31 cellular contexts compared by ENCODE assay signal in the genomic region with DNA sequence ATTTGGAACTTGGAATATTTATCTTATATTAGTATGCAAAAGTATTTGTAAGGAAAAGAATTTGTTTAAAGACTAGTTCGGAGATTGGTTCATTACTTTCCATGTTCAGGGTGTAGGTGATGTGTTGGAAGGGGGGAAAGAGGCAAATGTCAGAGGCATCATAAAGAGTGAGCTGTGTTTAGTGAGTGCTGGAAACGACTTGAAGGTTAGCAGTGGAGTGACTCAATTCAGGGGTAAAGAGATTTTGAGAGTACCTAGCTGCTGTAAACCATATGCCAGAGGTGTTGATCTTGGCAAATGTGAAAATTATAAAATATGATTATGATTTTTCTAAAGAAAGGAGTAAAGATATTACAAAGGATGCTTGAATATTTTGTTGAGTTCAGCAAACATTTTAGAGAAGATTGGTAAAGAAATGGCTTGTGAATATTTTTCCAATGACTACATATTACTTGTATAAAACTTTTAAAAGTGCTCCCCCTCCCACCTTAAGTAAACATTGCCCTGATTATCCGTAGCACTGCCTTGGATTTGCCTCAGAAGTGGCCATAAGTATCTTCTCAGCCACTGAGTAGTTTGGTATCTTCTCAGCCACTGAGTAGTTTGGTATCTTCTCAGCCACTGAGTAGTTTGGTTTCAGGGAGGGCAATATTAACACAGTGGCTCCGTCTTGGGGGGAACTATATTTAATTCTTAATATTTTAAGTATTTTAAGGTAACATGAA. TPM values are rescaled to one million over a fixed set of nuclear protein-coding genes. Genes with fewer than 3 reads are reported as not detected.
DNase-seq lines count a peak whose midpoint lies in the region; ATAC-seq and TF ChIP-seq lines count a peak whose summit lies in the region.
"Had no signal": no experiment of that assay in that cellular context is flagged by ENCODE, and none has a peak within 500 bp of the region (broad histone marks: within the 10 kb centered on the region; RNA-seq: fewer than 3 reads in every experiment).

No MANE protein-coding gene starts in this region.

- DNase-seq in activated T-cell treated with anti-CD3 and anti-CD28 coated beads, Interleukin-2, amount 50 U/mL, for 72 hours = no peak
- DNase-seq in activated T-cell treated with anti-CD3 and anti-CD28 coated beads, Interleukin-2, amount 50 U/mL, for 1 hour = no peak
- DNase-seq in RWPE2 (ENCODE audit: low spot score) = no peak
- DNase-seq in stimulated activated naive CD8-positive, alpha-beta T cell treated with anti-CD3 and anti-CD28 coated beads, Interleukin-15, Interleukin-2, amounts not matched to agents 100 U/mL and 50 U/mL, for 24 hours = no peak
- DNase-seq in effector memory CD8-positive, alpha-beta T cell = no peak
- no peak for DNase-seq in NCI-H2081 (lab: John Stamatoyannopoulos, UW)
- DNase-seq: activated CD4-positive, alpha-beta T cell treated with anti-CD3 and anti-CD28 coated beads, Interleukin-2, amount 50 U/mL, for 1 hour; activated naive CD4-positive, alpha-beta T cell treated with anti-CD3 and anti-CD28 coated beads, Interleukin-2, amount 10 ng/mL, durations not matched to agents 7 days and 5 days; amygdala; CD4-positive, alpha-beta T cell; H7; hypothalamus; immature natural killer cell; KG1; left cardiac atrium; mammary epithelial cell; NCI-H1417 treated with DMSO at 0.1 percent for 48 hours; NCI-H2081 treated with DMSO at 0.1 percent for 48 hours; NCI-H2227 treated with DMSO at 0.1 percent for 48 hours; NCI-H526 treated with DMSO at 0.1 percent for 48 hours; Peyer's patch; retina; SHP77 treated with DMSO at 0.1 percent for 48 hours; SW 1271; T-helper 9 cell had no signal

- no peaks in the 10 kb centered on the region for H3K9me3 ChIP-seq in RWPE2 (ENCODE audit: severe bottlenecking)
- H3K9me3 ChIP-seq: Peyer's patch, suprapubic skin had no signal

- no peak overlapping the region for H3K27ac Mint-ChIP-seq in activated T-cell treated with anti-CD3 and anti-CD28 coated beads, Interleukin-2, amount 50 U/mL, for 72 hours
- H3K27ac Mint-ChIP-seq in dendritic cell treated with granulocyte-macrophage colony-stimulating factor and Interleukin-4, amounts not matched to agents 40 ng/mL and 50 ng/mL, for 4 days = peak overlapping the region; percentile 43
- no peak overlapping the region for H3K27ac Mint-ChIP-seq in effector memory CD8-positive, alpha-beta T cell
- H3K27ac Mint-ChIP-seq: activated naive CD4-positive, alpha-beta T cell treated with anti-CD3 and anti-CD28 coated beads, Interleukin-2, amount 10 ng/mL, durations not matched to agents 7 days and 5 days; activated T-helper 1 cell treated with anti-CD3 and anti-CD28 coated beads, Interleukin-12 subunit alpha, Interleukin-12 subunit beta, Interleukin-2, Interleukin-4 antibody, amounts not matched to agents 30 ng/mL and 10 ng/mL and 1 ng/mL, durations not matched to agents 14 hours and 24 hours and 36 hours; CD4-positive, alpha-beta T cell; stimulated activated memory B cell treated with anti-CD40 and anti-IgM and Interleukin-4, amounts not matched to agents 10 μg/mL and 1 μg/mL and 100 μg/mL, for 72 hours had no signal

- H3K27me3 Mint-ChIP-seq in activated T-cell treated with anti-CD3 and anti-CD28 coated beads, Interleukin-2, amount 50 U/mL, for 72 hours (ENCODE audit: low read depth) = no peaks in the 10 kb centered on the region
- H3K27me3 Mint-ChIP-seq in dendritic cell treated with granulocyte-macrophage colony-stimulating factor and Interleukin-4, amounts not matched to agents 40 ng/mL and 50 ng/mL, for 4 days = no peaks in the 10 kb centered on the region
- no peaks in the 10 kb centered on the region for H3K27me3 Mint-ChIP-seq in effector memory CD8-positive, alpha-beta T cell
- H3K27me3 Mint-ChIP-seq: activated naive CD4-positive, alpha-beta T cell treated with anti-CD3 and anti-CD28 coated beads, Interleukin-2, amount 10 ng/mL, durations not matched to agents 7 days and 5 days; CD4-positive, alpha-beta T cell; stimulated activated memory B cell treated with anti-CD40 and anti-IgM and Interleukin-4, amounts not matched to agents 10 μg/mL and 1 μg/mL and 100 μg/mL, for 72 hours had no signal

- intact Hi-C loops in dendritic cell treated with granulocyte-macrophage colony-stimulating factor and Interleukin-4, amounts not matched to agents 40 ng/mL and 50 ng/mL, for 4 days (cut with micrococcal nuclease) = no loop called here

- H3K9me3 Mint-ChIP-seq in activated T-cell treated with anti-CD3 and anti-CD28 coated beads, Interleukin-2, amount 50 U/mL, for 72 hours = peaks cover 3 to 9% of the 10 kb centered on the region in 2 donors
- H3K9me3 Mint-ChIP-seq in dendritic cell treated with granulocyte-macrophage colony-stimulating factor and Interleukin-4, amounts not matched to agents 40 ng/mL and 50 ng/mL, for 4 days = peaks cover 4% of the 10 kb centered on the region
- H3K9me3 Mint-ChIP-seq in effector memory CD8-positive, alpha-beta T cell = peaks cover 0 to 1% of the 10 kb centered on the region in 2 donors

- TF ChIP-seq CTCF in RWPE2 (IDR thresholded peaks at IDR 0.05; ENCODE audit: poor library complexity, severe bottlenecking) = no peak

- H3K36me3 ChIP-seq in RWPE2 (ENCODE audit: low read depth) = no peaks in the 10 kb centered on the region
- H3K36me3 ChIP-seq: Peyer's patch, suprapubic skin had no signal

- peak overlapping the region; percentile 4 for H3K27ac ChIP-seq in RWPE2 (ENCODE audit: poor library complexity, severe bottlenecking)
- H3K27ac ChIP-seq: parathyroid adenoma, Peyer's patch, suprapubic skin had no signal

- no peak overlapping the region for H3K4me3 ChIP-seq in RWPE2 (ENCODE audit: severe bottlenecking)
- H3K4me3 ChIP-seq: Peyer's patch, suprapubic skin had no signal

- peaks cover 44% of the 10 kb centered on the region for H3K4me1 Mint-ChIP-seq in activated T-cell treated with anti-CD3 and anti-CD28 coated beads, Interleukin-2, amount 50 U/mL, for 72 hours (ENCODE audit: low read depth)
- peaks cover 58% of the 10 kb centered on the region for H3K4me1 Mint-ChIP-seq in dendritic cell treated with granulocyte-macrophage colony-stimulating factor and Interleukin-4, amounts not matched to agents 40 ng/mL and 50 ng/mL, for 4 days (ENCODE audit: low read depth)
- H3K4me1 Mint-ChIP-seq in effector memory CD8-positive, alpha-beta T cell (ENCODE audit: low read depth in 2 of 2) = peaks cover 47 to 76% of the 10 kb centered on the region in 2 donors

- H3K27me3 ChIP-seq in RWPE2 (ENCODE audit: insufficient read depth, poor library complexity, severe bottlenecking) = no peaks in the 10 kb centered on the region
- H3K27me3 ChIP-seq: Peyer's patch, suprapubic skin had no signal

- H3K4me3 Mint-ChIP-seq in activated T-cell treated with anti-CD3 and anti-CD28 coated beads, Interleukin-2, amount 50 U/mL, for 72 hours = no peak overlapping the region
- no peak overlapping the region for H3K4me3 Mint-ChIP-seq in dendritic cell treated with granulocyte-macrophage colony-stimulating factor and Interleukin-4, amounts not matched to agents 40 ng/mL and 50 ng/mL, for 4 days
- H3K4me3 Mint-ChIP-seq in effector memory CD8-positive, alpha-beta T cell = peak overlapping the region in 1 of 2 donors; percentile 14
- H3K4me3 Mint-ChIP-seq: activated naive CD4-positive, alpha-beta T cell treated with anti-CD3 and anti-CD28 coated beads, Interleukin-2, amount 10 ng/mL, durations not matched to agents 7 days and 5 days; activated T-helper 1 cell treated with anti-CD3 and anti-CD28 coated beads, Interleukin-12 subunit alpha, Interleukin-12 subunit beta, Interleukin-2, Interleukin-4 antibody, amounts not matched to agents 30 ng/mL and 10 ng/mL and 1 ng/mL, durations not matched to agents 14 hours and 24 hours and 36 hours; CD4-positive, alpha-beta T cell; immature natural killer cell; stimulated activated memory B cell treated with anti-CD40 and anti-IgM and Interleukin-4, amounts not matched to agents 10 μg/mL and 1 μg/mL and 100 μg/mL, for 72 hours had no signal

- H3K4me1 ChIP-seq in RWPE2 (ENCODE audit: insufficient read depth, poor library complexity, severe bottlenecking) = peaks cover 16% of the 10 kb centered on the region

- peak; percentile 40 to 69 for ATAC-seq in activated T-cell treated with anti-CD3 and anti-CD28 coated beads, Interleukin-2, amount 50 U/mL, for 72 hours (replicated peaks in 1 of 2)
- ATAC-seq in RWPE2 (ENCODE audit: low read depth) = peak; percentile 58; the same call in 1 of the 3 replicates
- peak; percentile 84 for ATAC-seq in stimulated activated naive CD8-positive, alpha-beta T cell treated with anti-CD3 and anti-CD28 coated beads, Interleukin-15, Interleukin-2, amounts not matched to agents 100 U/mL and 50 U/mL, for 24 hours
- no peak for ATAC-seq in GM21786 (IDR thresholded peaks at IDR 0.05; ENCODE audit: unreplicated experiment)
- no peak for ATAC-seq in effector memory CD8-positive, alpha-beta T cell (replicated peaks)
- ATAC-seq: left cardiac atrium; stimulated activated memory B cell treated with anti-CD40 and anti-IgM and Interleukin-4, amounts not matched to agents 10 μg/mL and 1 μg/mL and 100 μg/mL, for 72 hours had no signal

- H3K36me3 Mint-ChIP-seq in activated T-cell treated with anti-CD3 and anti-CD28 coated beads, Interleukin-2, amount 50 U/mL, for 72 hours (ENCODE audit: insufficient read depth in 2 of 2) = peaks cover 6 to 9% of the 10 kb centered on the region in 2 donors
- H3K36me3 Mint-ChIP-seq in dendritic cell treated with granulocyte-macrophage colony-stimulating factor and Interleukin-4, amounts not matched to agents 40 ng/mL and 50 ng/mL, for 4 days (ENCODE audit: low read depth) = peaks cover 6% of the 10 kb centered on the region
- H3K36me3 Mint-ChIP-seq in effector memory CD8-positive, alpha-beta T cell (ENCODE audit: insufficient read depth) = no peaks in the 10 kb centered on the region

RNA-seq across cellular contexts. Expression of gene ZNRF2, which starts 51.5 kb away (rescaled TPM):
- 10 to 100 TPM; 18.3 to 19.6 TPM for total RNA-seq in activated T-cell treated with anti-CD3 and anti-CD28 coated beads, Interleukin-2, amount 50 U/mL, for 72 hours

Comparison
In these comparisons a context has a peak if more than half of its experiments do, and no peak if none do; other contexts are left out.
1. ATAC-seq: peak in activated T-cell treated with anti-CD3 and anti-CD28 coated beads, Interleukin-2, amount 50 U/mL, for 72 hours (2 of 2), RWPE2 (single experiment) and stimulated activated naive CD8-positive, alpha-beta T cell treated with anti-CD3 and anti-CD28 coated beads, Interleukin-15, Interleukin-2, amounts not matched to agents 100 U/mL and 50 U/mL, for 24 hours (single experiment); none in GM21786 (single experiment) and effector memory CD8-positive, alpha-beta T cell (single experiment).